In the genomic region with DNA sequence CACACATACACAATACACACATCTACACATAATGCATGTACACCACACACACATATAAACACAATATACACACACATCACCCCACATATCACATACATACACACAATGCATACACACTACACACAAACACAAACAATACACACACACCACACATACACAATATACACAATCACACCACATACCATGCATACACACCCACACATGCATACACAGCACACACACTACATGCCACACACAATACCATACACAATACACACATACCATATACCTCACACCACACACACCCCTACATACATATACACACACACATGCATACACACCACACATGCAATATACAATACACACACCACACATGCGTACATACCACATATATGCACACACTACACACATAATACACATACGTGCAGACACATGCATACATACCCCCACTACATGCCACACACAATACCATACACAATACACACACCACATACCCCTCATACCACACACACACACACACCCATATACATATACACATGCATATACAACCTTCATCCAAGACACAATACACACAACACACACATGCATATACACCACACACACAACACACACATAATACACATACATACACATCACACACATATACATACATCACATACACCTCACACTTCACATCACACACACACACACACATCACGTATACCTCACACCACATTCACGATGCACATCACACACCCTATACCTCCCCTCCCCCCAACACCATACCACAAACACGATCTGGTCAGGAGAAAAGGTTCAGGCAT, we compare ENCODE assay signal across 2 cellular contexts.
TF ChIP-seq lines count a peak whose summit lies in the region.

No MANE protein-coding gene starts in this region.

TF ChIP-seq in HEK293, 187 proteins besides CTCF, POLR2A, EP300 and RAD21:
- no peak for TF ChIP-seq ZSCAN30 (tag by site-specific recombination; IDR thresholded peaks at IDR 0.05)
- TF ChIP-seq, protein P1, sequence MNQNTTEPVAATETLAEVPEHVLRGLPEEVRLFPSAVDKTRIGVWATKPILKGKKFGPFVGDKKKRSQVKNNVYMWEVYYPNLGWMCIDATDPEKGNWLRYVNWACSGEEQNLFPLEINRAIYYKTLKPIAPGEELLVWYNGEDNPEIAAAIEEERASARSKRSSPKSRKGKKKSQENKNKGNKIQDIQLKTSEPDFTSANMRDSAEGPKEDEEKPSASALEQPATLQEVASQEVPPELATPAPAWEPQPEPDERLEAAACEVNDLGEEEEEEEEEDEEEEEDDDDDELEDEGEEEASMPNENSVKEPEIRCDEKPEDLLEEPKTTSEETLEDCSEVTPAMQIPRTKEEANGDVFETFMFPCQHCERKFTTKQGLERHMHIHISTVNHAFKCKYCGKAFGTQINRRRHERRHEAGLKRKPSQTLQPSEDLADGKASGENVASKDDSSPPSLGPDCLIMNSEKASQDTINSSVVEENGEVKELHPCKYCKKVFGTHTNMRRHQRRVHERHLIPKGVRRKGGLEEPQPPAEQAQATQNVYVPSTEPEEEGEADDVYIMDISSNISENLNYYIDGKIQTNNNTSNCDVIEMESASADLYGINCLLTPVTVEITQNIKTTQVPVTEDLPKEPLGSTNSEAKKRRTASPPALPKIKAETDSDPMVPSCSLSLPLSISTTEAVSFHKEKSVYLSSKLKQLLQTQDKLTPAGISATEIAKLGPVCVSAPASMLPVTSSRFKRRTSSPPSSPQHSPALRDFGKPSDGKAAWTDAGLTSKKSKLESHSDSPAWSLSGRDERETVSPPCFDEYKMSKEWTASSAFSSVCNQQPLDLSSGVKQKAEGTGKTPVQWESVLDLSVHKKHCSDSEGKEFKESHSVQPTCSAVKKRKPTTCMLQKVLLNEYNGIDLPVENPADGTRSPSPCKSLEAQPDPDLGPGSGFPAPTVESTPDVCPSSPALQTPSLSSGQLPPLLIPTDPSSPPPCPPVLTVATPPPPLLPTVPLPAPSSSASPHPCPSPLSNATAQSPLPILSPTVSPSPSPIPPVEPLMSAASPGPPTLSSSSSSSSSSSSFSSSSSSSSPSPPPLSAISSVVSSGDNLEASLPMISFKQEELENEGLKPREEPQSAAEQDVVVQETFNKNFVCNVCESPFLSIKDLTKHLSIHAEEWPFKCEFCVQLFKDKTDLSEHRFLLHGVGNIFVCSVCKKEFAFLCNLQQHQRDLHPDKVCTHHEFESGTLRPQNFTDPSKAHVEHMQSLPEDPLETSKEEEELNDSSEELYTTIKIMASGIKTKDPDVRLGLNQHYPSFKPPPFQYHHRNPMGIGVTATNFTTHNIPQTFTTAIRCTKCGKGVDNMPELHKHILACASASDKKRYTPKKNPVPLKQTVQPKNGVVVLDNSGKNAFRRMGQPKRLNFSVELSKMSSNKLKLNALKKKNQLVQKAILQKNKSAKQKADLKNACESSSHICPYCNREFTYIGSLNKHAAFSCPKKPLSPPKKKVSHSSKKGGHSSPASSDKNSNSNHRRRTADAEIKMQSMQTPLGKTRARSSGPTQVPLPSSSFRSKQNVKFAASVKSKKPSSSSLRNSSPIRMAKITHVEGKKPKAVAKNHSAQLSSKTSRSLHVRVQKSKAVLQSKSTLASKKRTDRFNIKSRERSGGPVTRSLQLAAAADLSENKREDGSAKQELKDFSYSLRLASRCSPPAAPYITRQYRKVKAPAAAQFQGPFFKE (tag by site-specific recombination; IDR thresholded peaks at IDR 0.05; ENCODE audit: borderline replicate concordance): no peak
- 0 out of 2 replicates have a peak, but pooled peaks have one; percentile 19 for TF ChIP-seq ZBTB48 (tag by site-specific recombination; IDR thresholded peaks at IDR 0.05)
- TF ChIP-seq, protein P2, sequence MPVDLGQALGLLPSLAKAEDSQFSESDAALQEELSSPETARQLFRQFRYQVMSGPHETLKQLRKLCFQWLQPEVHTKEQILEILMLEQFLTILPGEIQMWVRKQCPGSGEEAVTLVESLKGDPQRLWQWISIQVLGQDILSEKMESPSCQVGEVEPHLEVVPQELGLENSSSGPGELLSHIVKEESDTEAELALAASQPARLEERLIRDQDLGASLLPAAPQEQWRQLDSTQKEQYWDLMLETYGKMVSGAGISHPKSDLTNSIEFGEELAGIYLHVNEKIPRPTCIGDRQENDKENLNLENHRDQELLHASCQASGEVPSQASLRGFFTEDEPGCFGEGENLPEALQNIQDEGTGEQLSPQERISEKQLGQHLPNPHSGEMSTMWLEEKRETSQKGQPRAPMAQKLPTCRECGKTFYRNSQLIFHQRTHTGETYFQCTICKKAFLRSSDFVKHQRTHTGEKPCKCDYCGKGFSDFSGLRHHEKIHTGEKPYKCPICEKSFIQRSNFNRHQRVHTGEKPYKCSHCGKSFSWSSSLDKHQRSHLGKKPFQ (tag by site-specific recombination; IDR thresholded peaks at IDR 0.05): peak; percentile 75
- TF ChIP-seq ZFHX2 (tag by site-specific recombination; conservative IDR thresholded peaks at IDR 0.05): 0 out of 2 replicates have a peak, but pooled peaks have one; percentile 27

TF ChIP-seq in H1, 55 proteins besides CTCF, POLR2A, EP300 and RAD21:
- TF ChIP-seq KDM5A (IDR thresholded peaks at IDR 0.05; ENCODE audit: low read length) (no peak), JUN (IDR thresholded peaks at IDR 0.05; ENCODE audit: low read depth, low read length) (no peak), MAFK (IDR thresholded peaks at IDR 0.05; ENCODE audit: low read depth, low read length) (no peak), BRCA1 (IDR thresholded peaks at IDR 0.05; ENCODE audit: low read depth, low read length) (no peak), CBX5 (IDR thresholded peaks at IDR 0.05; ENCODE audit: low read depth, low read length) (no peak), EGR1 (IDR thresholded peaks at IDR 0.05; ENCODE audit: borderline replicate concordance, low read depth, low read length) (no peak), SP1 (IDR thresholded peaks at IDR 0.05; ENCODE audit: low read depth, low read length) (no peak), BACH1 (IDR thresholded peaks at IDR 0.05; ENCODE audit: low read length) (no peak), SAP30 (IDR thresholded peaks at IDR 0.05; ENCODE audit: insufficient read depth, insufficient replicate concordance, low read length) (no peak), SUZ12 (IDR thresholded peaks at IDR 0.05; ENCODE audit: low read length) (no peak)
- TF ChIP-seq, protein P3, sequence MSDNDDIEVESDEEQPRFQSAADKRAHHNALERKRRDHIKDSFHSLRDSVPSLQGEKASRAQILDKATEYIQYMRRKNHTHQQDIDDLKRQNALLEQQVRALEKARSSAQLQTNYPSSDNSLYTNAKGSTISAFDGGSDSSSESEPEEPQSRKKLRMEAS (IDR thresholded peaks at IDR 0.05): no peak
